In the genomic region with DNA sequence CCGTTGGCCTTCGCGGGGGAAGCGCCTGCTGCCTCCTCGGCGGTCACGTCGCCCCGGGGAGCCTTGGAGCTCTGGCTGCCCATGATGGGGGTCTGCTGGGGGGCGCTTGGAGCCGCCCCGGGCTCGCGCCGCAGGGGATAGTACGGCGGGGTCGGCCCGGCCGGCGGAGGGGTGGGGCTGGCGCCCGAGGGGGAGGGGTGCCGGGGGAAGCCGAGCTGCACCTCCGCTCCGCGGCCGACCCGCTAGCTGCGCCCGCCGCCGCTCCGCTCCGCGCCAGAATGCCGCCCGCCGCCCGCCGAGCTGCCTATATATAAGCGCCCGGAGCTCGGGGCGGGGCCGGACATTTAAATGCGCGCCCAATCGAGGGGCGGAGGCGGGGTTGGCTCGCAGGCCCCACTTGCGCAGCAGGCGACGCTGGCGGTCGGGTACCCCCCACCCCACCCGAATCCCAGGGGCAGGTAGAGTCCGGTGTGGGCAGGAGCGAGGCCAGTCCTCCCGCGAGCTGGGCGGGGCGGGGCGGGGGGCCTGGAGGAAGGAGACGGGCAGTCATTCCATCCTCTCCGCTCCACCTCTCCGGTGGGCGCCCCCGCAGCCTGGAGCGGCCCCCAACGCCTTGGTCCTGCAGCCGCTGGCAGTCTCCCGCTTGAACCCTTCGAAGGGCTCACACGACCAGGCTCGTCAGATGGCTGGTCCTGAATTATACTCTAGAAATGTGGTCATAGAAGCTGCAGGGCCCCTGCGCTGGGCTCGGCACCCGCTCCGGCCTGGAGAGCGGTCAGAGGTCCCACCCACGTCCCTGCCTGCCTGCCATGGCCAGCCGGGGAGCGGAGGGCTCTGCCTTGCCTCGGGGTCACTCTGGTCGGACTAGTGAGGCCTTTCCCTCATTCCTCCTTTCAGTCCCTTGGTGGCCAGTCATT, we compare ENCODE assay signal across 1 cellular context.
TF ChIP-seq lines count a peak whose summit lies in the region.

A gene with protein sequence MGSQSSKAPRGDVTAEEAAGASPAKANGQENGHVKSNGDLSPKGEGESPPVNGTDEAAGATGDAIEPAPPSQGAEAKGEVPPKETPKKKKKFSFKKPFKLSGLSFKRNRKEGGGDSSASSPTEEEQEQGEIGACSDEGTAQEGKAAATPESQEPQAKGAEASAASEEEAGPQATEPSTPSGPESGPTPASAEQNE (minus strand): TSS at position 283 of the 917 bp plus-strand sequence. CDS start 200 bp downstream, at position 83.

TF ChIP-seq in WTC11, 78 proteins besides CTCF, POLR2A, EP300 and RAD21 (continued from another document):
- TF ChIP-seq, protein P1, sequence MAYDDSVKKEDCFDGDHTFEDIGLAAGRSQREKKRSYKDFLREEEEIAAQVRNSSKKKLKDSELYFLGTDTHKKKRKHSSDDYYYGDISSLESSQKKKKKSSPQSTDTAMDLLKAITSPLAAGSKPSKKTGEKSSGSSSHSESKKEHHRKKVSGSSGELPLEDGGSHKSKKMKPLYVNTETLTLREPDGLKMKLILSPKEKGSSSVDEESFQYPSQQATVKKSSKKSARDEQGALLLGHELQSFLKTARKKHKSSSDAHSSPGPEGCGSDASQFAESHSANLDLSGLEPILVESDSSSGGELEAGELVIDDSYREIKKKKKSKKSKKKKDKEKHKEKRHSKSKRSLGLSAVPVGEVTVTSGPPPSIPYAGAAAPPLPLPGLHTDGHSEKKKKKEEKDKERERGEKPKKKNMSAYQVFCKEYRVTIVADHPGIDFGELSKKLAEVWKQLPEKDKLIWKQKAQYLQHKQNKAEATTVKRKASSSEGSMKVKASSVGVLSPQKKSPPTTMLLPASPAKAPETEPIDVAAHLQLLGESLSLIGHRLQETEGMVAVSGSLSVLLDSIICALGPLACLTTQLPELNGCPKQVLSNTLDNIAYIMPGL (CRISPR knock-in tag; IDR thresholded peaks at IDR 0.05), result peak; percentile 70; the same call in 1 of the 2 replicates
- TF ChIP-seq ZNF671 (CRISPR knock-in tag; IDR thresholded peaks at IDR 0.05) (no peak), TP53 (CRISPR knock-in tag; IDR thresholded peaks at IDR 0.05) (no peak), E2F5 (CRISPR knock-in tag; IDR thresholded peaks at IDR 0.05) (0 out of 2 replicates have a peak, but pooled peaks have one; percentile 29), MXD4 (CRISPR knock-in tag; IDR thresholded peaks at IDR 0.05; ENCODE audit: borderline replicate concordance) (no peak), MYBL2 (CRISPR knock-in tag; IDR thresholded peaks at IDR 0.05) (peak; percentile 59)
- TF ChIP-seq, protein P2, sequence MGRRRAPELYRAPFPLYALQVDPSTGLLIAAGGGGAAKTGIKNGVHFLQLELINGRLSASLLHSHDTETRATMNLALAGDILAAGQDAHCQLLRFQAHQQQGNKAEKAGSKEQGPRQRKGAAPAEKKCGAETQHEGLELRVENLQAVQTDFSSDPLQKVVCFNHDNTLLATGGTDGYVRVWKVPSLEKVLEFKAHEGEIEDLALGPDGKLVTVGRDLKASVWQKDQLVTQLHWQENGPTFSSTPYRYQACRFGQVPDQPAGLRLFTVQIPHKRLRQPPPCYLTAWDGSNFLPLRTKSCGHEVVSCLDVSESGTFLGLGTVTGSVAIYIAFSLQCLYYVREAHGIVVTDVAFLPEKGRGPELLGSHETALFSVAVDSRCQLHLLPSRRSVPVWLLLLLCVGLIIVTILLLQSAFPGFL (CRISPR knock-in tag; IDR thresholded peaks at IDR 0.05; ENCODE audit: borderline replicate concordance), result 0 out of 2 replicates have a peak, but pooled peaks have one; percentile 50
TF ChIP-seq in WTC11: peak in this region for 12.
